Comparison of ENCODE assay signal across 8 cellular contexts in the genomic region with DNA sequence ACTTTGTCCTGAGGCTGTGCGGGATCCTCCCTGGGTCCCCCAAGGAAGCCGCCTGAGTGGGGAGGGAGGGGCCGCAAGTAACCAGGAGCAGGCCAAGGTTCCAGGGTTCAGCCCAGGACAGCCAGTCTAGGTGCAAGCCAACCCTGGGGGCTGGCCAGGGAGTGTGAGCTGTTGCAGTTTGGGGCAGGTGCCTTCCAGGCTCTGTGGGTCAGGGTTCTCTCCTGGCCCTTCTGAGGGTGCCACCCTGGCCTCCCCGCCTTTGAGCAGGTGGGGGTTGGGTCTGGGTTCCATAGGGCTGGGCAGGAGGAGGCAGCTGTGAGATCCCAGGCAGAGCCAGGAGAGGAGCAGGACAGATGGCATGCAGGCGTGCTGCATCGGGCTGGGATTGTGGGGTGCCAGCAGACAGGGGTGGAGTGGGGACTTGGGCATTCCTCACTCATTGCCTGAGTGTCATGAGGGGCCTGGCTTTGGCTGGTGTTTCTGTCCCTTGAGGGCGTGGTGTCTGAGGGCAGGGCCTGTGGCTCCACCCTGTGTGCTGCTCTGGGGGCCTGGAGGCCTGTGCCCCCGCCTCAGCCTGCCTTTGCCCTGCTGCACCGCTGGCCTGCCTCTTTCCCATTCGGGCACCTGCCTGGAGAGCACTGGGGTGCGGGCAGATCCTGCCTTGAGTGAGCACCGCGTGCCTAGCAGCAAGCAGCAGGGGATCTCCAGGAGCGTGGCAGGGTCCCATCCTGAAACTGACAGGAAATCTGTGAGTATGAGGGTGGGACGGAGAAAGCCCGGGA. TPM values are rescaled to one million over a fixed set of nuclear protein-coding genes. Genes with fewer than 3 reads are reported as not detected.
DNase-seq lines count a peak whose midpoint lies in the region; ATAC-seq, FAIRE-seq and TF ChIP-seq lines count a peak whose summit lies in the region.

No MANE protein-coding gene starts in this region.

- no peaks in the 10 kb centered on the region for H3K27me3 Mint-ChIP-seq in T-helper 2 cell treated with Interferon-gamma antibody and Interleukin-4, amounts not matched to agents 5 μg/mL and 100 μg/mL, for 36 hours (ENCODE audit: low read depth)

- DNase-seq in DMS 273 treated with DMSO at 0.1 percent for 48 hours (lab: John Stamatoyannopoulos, UW) (peak; percentile 8), kidney (peak; percentile 77), vagina (ENCODE audit: extremely low spot score in 2 of 2) (no peak), NCI-H1417 treated with DMSO at 0.1 percent for 48 hours (lab: John Stamatoyannopoulos, UW) (no peak), COLO829 (ENCODE audit: low spot score) (no peak), cerebellar cortex (ENCODE audit: low spot score) (no peak)
- DNase-seq in T-helper 2 cell treated with Interferon-gamma antibody and Interleukin-4, amounts not matched to agents 5 μg/mL and 100 μg/mL, for 36 hours (ENCODE audit: low spot score) = no peak

- intact Hi-C loops in kidney (cut with DNase I) = no loop called here
- intact Hi-C loops in vagina (cut with DNase I) = no loop called here

- H3K36me3 Mint-ChIP-seq in T-helper 2 cell treated with Interferon-gamma antibody and Interleukin-4, amounts not matched to agents 5 μg/mL and 100 μg/mL, for 36 hours (ENCODE audit: low read depth) = peaks cover 45% of the 10 kb centered on the region

- no peaks in the 10 kb centered on the region for H3K9me3 ChIP-seq in kidney (ENCODE audit: control insufficient read depth in 1 of 2, low read length in 2 of 2)
- H3K9me3 ChIP-seq in vagina = no peaks in the 10 kb centered on the region

- H3K27ac Mint-ChIP-seq in T-helper 2 cell treated with Interferon-gamma antibody and Interleukin-4, amounts not matched to agents 5 μg/mL and 100 μg/mL, for 36 hours = peak overlapping the region; percentile 97

- FAIRE-seq in kidney (lab: Jason Lieb, UNC) = no peak

- H3K27me3 ChIP-seq in vagina = no peaks in the 10 kb centered on the region

- peak overlapping the region; percentile 88 for H3K4me3 Mint-ChIP-seq in T-helper 2 cell treated with Interferon-gamma antibody and Interleukin-4, amounts not matched to agents 5 μg/mL and 100 μg/mL, for 36 hours

- H3K9me3 Mint-ChIP-seq in T-helper 2 cell treated with Interferon-gamma antibody and Interleukin-4, amounts not matched to agents 5 μg/mL and 100 μg/mL, for 36 hours = no peaks in the 10 kb centered on the region

- H3K9ac ChIP-seq in kidney (ENCODE audit: low read length in 2 of 2) = peak overlapping the region in 1 of 2 donors; percentile 65

- peak overlapping the region; percentile 40 to 59 for H3K4me3 ChIP-seq in kidney (ENCODE audit: low read length in 2 of 2)
- H3K4me3 ChIP-seq in vagina = no peak overlapping the region

- peaks cover 0 to 2% of the 10 kb centered on the region in 2 donors for H3K36me3 ChIP-seq in kidney (ENCODE audit: control insufficient read depth in 1 of 2, insufficient read depth in 2 of 2, low read length in 2 of 2)
- peaks cover 0 to 7% of the 10 kb centered on the region in 2 donors for H3K36me3 ChIP-seq in vagina

- peaks cover 76 to 77% of the 10 kb centered on the region in 2 donors for H3K4me1 ChIP-seq in kidney (ENCODE audit: control insufficient read depth in 1 of 2, insufficient read depth in 1 of 2, low read depth in 1 of 2, low read length in 2 of 2)
- peaks cover 99% of the 10 kb centered on the region for H3K4me1 ChIP-seq in vagina

- peak; percentile 41 for ATAC-seq in GM21529 (IDR thresholded peaks at IDR 0.05; ENCODE audit: unreplicated experiment)

- TF ChIP-seq POLR2A in vagina (IDR thresholded peaks at IDR 0.05) = no peak

- TF ChIP-seq CTCF in kidney (IDR thresholded peaks at IDR 0.05; ENCODE audit: borderline replicate concordance, extremely low read depth, insufficient read depth) = no peak
- no peak for TF ChIP-seq CTCF in vagina (IDR thresholded peaks at IDR 0.05)

- H3K4me1 Mint-ChIP-seq in T-helper 2 cell treated with Interferon-gamma antibody and Interleukin-4, amounts not matched to agents 5 μg/mL and 100 μg/mL, for 36 hours (ENCODE audit: low read depth) = peaks cover 89% of the 10 kb centered on the region

- H3K27ac ChIP-seq in kidney (ENCODE audit: low read depth in 2 of 2, low read length in 2 of 2) = peak overlapping the region; percentile 77 to 80
- peak overlapping the region; percentile 36 for H3K27ac ChIP-seq in vagina

RNA-seq across cellular contexts. Expression of a gene that starts 18.4 kb away (rescaled TPM):
- total RNA-seq in kidney = 123 TPM
- polyA plus RNA-seq in kidney (ENCODE audit: insufficient read depth, low read depth, low replicate concordance) = 55.5 TPM
- 30.9 TPM for total RNA-seq in vagina

Comparison
In these comparisons a context has a peak if more than half of its experiments do, and no peak if none do; other contexts are left out.
1. DNase-seq: peak in DMS 273 treated with DMSO at 0.1 percent for 48 hours (single experiment) and kidney (single experiment); none in T-helper 2 cell treated with Interferon-gamma antibody and Interleukin-4, amounts not matched to agents 5 μg/mL and 100 μg/mL, for 36 hours (single experiment), vagina (0 of 2), NCI-H1417 treated with DMSO at 0.1 percent for 48 hours (single experiment), COLO829 (single experiment) and cerebellar cortex (single experiment).
2. H3K4me3 ChIP-seq: peak in kidney (2 of 2); none in vagina (0 of 2).